ENCODE assay signal across 15 cellular contexts in genomic region chr7:1041471-1042160, GRCh38. TPM values are rescaled to one million over a fixed set of nuclear protein-coding genes. Genes with fewer than 3 reads are reported as not detected.
DNase-seq lines count a peak whose midpoint lies in the region; ATAC-seq and TF ChIP-seq lines count a peak whose summit lies in the region.
"Had no signal": no experiment of that assay in that cellular context is flagged by ENCODE, and none has a peak within 500 bp of the region (broad histone marks: within the 10 kb centered on the region; RNA-seq: fewer than 3 reads in every experiment).

No MANE protein-coding gene starts in this region.

- no peak for TF ChIP-seq POLR2A in transverse colon (IDR thresholded peaks at IDR 0.05)

- intact Hi-C loops in Right ventricle myocardium inferior (cut with DNase I), result no loop called here
- intact Hi-C loops in left ventricle myocardium superior (cut with micrococcal nuclease), result no loop called here
- intact Hi-C loops in transverse colon (cut with DNase I; ENCODE audit: low total_unique reads), result no loop called here
- intact Hi-C loops in head of caudate nucleus (cut with DNase I), result no loop called here

- ATAC-seq in Right ventricle myocardium inferior (no peak), left ventricle myocardium superior (no peak)

- peak overlapping the region; percentile 68 to 95 (median 90) for H3K27ac Mint-ChIP-seq in immature natural killer cell

- H3K27ac ChIP-seq in transverse colon, result peak overlapping the region; percentile 18 to 48 (median 28)

- TF ChIP-seq CTCF in transverse colon (IDR thresholded peaks at IDR 0.05), result no peak

- no peak for TF ChIP-seq EP300 in transverse colon (IDR thresholded peaks at IDR 0.05; ENCODE audit: low read depth)

- peaks cover 21 to 45% (median 28%) of the 10 kb centered on the region in 4 donors for H3K4me1 ChIP-seq in transverse colon

- in situ Hi-C loops in transverse colon (cut with MboI; ENCODE audit: low pct_ligation_motif_present in 1 of 4, low pct_unique_long_range_greater_than_20kb in 1 of 4, low sequenced_read_pairs in 3 of 4), result no loop called here

- H3K4me3 ChIP-seq in transverse colon, result no peak overlapping the region

- H3K36me3 Mint-ChIP-seq in immature natural killer cell, result no peaks in the 10 kb centered on the region

- 76 to 78% methylated on average over 7 to 9 of the region's 31 CpGs for WGBS in transverse colon (ENCODE audit: low coverage in 1 of 2), 2 donors

- no peaks in the 10 kb centered on the region for H3K27me3 ChIP-seq in transverse colon

- DNase-seq in Right ventricle myocardium inferior (ENCODE audit: missing footprints) (peak; percentile 65), left ventricle myocardium superior (no peak), amniotic epithelial cell (ENCODE audit: low read depth) (peak; percentile 19), immature natural killer cell (no peak), transverse colon (no peak), GM03348 (ENCODE audit: low spot score) (no peak), DMS79 treated with DMSO at 0.1 percent for 48 hours (lab: John Stamatoyannopoulos, UW) (no peak), head of caudate nucleus (no peak)
- DNase-seq: activated naive CD4-positive, alpha-beta T cell treated with Interleukin-2 at 50 U/mL for 16 hours; NCI-H2029; NCI-H774 had no signal

- H3K9me3 Mint-ChIP-seq in immature natural killer cell, result no peaks in the 10 kb centered on the region

- no peaks in the 10 kb centered on the region for H3K9me3 ChIP-seq in transverse colon

- no peaks in the 10 kb centered on the region for H3K36me3 ChIP-seq in transverse colon

- H3K4me3 Mint-ChIP-seq in immature natural killer cell, result peak overlapping the region; percentile 73 to 86 (median 78)

- H3K4me1 Mint-ChIP-seq in immature natural killer cell, result peaks cover 44 to 55% of the 10 kb centered on the region in 2 donors

- peaks cover 23 to 24% (median 24%) of the 10 kb centered on the region in 3 donors for H3K27me3 Mint-ChIP-seq in immature natural killer cell (ENCODE audit: low read depth in 3 of 3)

RNA-seq across cellular contexts. Expression of gene GPR146, which starts 2.7 kb away (rescaled TPM):
- total RNA-seq in Right ventricle myocardium inferior, result 30.6 TPM
- 41.5 TPM for total RNA-seq in left ventricle myocardium superior
- 1 to 10 TPM in 2 of 3 donors, not detected in 1; 1.1 to 1.9 TPM for polyA plus RNA-seq in immature natural killer cell
- total RNA-seq in transverse colon, result 10 to 100 TPM in 1 of 4 donors, 1 to 10 TPM in 1, not detected in 2; 9.2 to 14.5 TPM

RNA-seq across cellular contexts. Expression of gene GPER1, which starts 46.3 kb away (rescaled TPM):
- total RNA-seq in Right ventricle myocardium inferior (3.6 TPM), left ventricle myocardium superior (2.8 TPM), transverse colon (10 to 100 TPM in 3 of 4 donors, 1 to 10 TPM in 1; 2.2 to 33.7 (median 11.7) TPM)
- under 1 TPM in 2 of 3 donors, not detected in 1; 0.14 to 0.31 TPM for polyA plus RNA-seq in immature natural killer cell

RNA-seq across cellular contexts. Expression of gene CYP2W1, which starts 58.6 kb away (rescaled TPM):
- not detected for total RNA-seq in Right ventricle myocardium inferior
- total RNA-seq in left ventricle myocardium superior, result not detected
- polyA plus RNA-seq in immature natural killer cell, result not detected
- total RNA-seq in transverse colon, result under 1 TPM in 2 of 4 donors, not detected in 2; 0.41 to 0.95 TPM
- total RNA-seq: H4, lung microvascular endothelial cell, RPMI7951, temporal lobe had no signal

Comparison
In these comparisons a context has a peak if more than half of its experiments do, and no peak if none do; other contexts are left out.
1. DNase-seq: peak in Right ventricle myocardium inferior (single experiment) and amniotic epithelial cell (single experiment); none in left ventricle myocardium superior (single experiment), immature natural killer cell (0 of 3), transverse colon (single experiment), GM03348 (single experiment), DMS79 treated with DMSO at 0.1 percent for 48 hours (single experiment) and head of caudate nucleus (0 of 42).